18 cellular contexts compared by ENCODE assay signal in genomic region chr1:31198150-31198549, GRCh38. TPM values are rescaled to one million over a fixed set of nuclear protein-coding genes. Genes with fewer than 3 reads are reported as not detected.
"Had no signal": no experiment of that assay in that cellular context is flagged by ENCODE, and none has a peak within 500 bp of the region (broad histone marks: within the 10 kb centered on the region; RNA-seq: fewer than 3 reads in every experiment).

No MANE protein-coding gene starts in this region.

- H3K27ac ChIP-seq: ascending aorta, breast epithelium, esophagus muscularis mucosa, parathyroid adenoma, tibial nerve, VCaP had no signal

- H3K9me3 Mint-ChIP-seq: activated naive CD4-positive, alpha-beta T cell treated with anti-CD3 and anti-CD28 coated beads, Interleukin-2, amount 50 U/mL, for 24 hours; naive thymus-derived CD4-positive, alpha-beta T cell; T-cell had no signal

- H3K79me2 ChIP-seq: parathyroid adenoma had no signal

- H3K4me3 Mint-ChIP-seq: activated naive CD4-positive, alpha-beta T cell treated with anti-CD3 and anti-CD28 coated beads, Interleukin-2, amount 50 U/mL, for 24 hours; naive thymus-derived CD4-positive, alpha-beta T cell; T-cell had no signal

- H3K36me3 Mint-ChIP-seq: activated naive CD4-positive, alpha-beta T cell treated with anti-CD3 and anti-CD28 coated beads, Interleukin-2, amount 50 U/mL, for 24 hours; naive thymus-derived CD4-positive, alpha-beta T cell; T-cell had no signal

- H3K9ac ChIP-seq: parathyroid adenoma had no signal

- H3K4me1 ChIP-seq: ascending aorta, breast epithelium, esophagus muscularis mucosa, parathyroid adenoma, tibial nerve had no signal

- ATAC-seq: left cardiac atrium; naive thymus-derived CD4-positive, alpha-beta T cell; T-cell had no signal

- H3K9me3 ChIP-seq: ascending aorta, breast epithelium, esophagus muscularis mucosa, tibial nerve had no signal

- H3K36me3 ChIP-seq: ascending aorta, breast epithelium, esophagus muscularis mucosa, tibial nerve had no signal

- DNase-seq: activated CD4-positive, alpha-beta T cell treated with anti-CD3 and anti-CD28 coated beads for 1 hour; activated gamma-delta T cell; effector CD4-positive, alpha-beta T cell; hippocampal formation; left cardiac atrium; mesenchymal stem cell; naive thymus-derived CD4-positive, alpha-beta T cell; stimulated activated naive CD4-positive, alpha-beta T cell treated with Interleukin-2 at 50 U/mL for 16 hours; T-cell had no signal

- H3K4me3 ChIP-seq: ascending aorta, breast epithelium, esophagus muscularis mucosa, tibial nerve had no signal

- H3K27ac Mint-ChIP-seq: activated naive CD4-positive, alpha-beta T cell treated with anti-CD3 and anti-CD28 coated beads, Interleukin-2, amount 50 U/mL, for 24 hours; naive thymus-derived CD4-positive, alpha-beta T cell; T-cell had no signal

- H3K27me3 ChIP-seq: ascending aorta, breast epithelium, tibial nerve had no signal

- H3K4me1 Mint-ChIP-seq: activated naive CD4-positive, alpha-beta T cell treated with anti-CD3 and anti-CD28 coated beads, Interleukin-2, amount 50 U/mL, for 24 hours; naive thymus-derived CD4-positive, alpha-beta T cell; T-cell had no signal

RNA-seq across cellular contexts. Expression of gene NKAIN1, which starts 41.5 kb away (rescaled TPM):
- total RNA-seq: activated CD8-positive, alpha-beta memory T cell treated with anti-CD3 and anti-CD28 coated beads for 36 hours; ascending aorta; esophagus muscularis mucosa; naive thymus-derived CD4-positive, alpha-beta T cell; subcutaneous adipose tissue; tibial nerve had no signal
- polyA plus RNA-seq: naive thymus-derived CD4-positive, alpha-beta T cell had no signal
